ENCODE assay signal across 30 cellular contexts in genomic region chr5:161897033-161897432, GRCh38. TPM values are rescaled to one million over a fixed set of nuclear protein-coding genes. Genes with fewer than 3 reads are reported as not detected.
"Had no signal": no experiment of that assay in that cellular context is flagged by ENCODE, and none has a peak within 500 bp of the region (broad histone marks: within the 10 kb centered on the region; RNA-seq: fewer than 3 reads in every experiment).

No MANE protein-coding gene starts in this region.

- H3K36me3 Mint-ChIP-seq: stimulated activated effector memory CD8-positive, alpha-beta T cell treated with anti-CD3 and anti-CD28 coated beads, Interleukin-12 subunit alpha, Interleukin-12 subunit beta, amount 100 ng/mL, for 72 hours; stimulated activated memory B cell treated with anti-CD40 and anti-IgM and Interleukin-4, amounts not matched to agents 10 μg/mL and 1 μg/mL and 100 μg/mL, for 72 hours; stimulated activated naive B cell treated with anti-CD40 and anti-IgM and Interleukin-4, amounts not matched to agents 10 μg/mL and 1 μg/mL and 100 μg/mL, for 72 hours; type B pancreatic cell had no signal

- H3K4me3 Mint-ChIP-seq: stimulated activated effector memory CD8-positive, alpha-beta T cell treated with anti-CD3 and anti-CD28 coated beads, Interleukin-12 subunit alpha, Interleukin-12 subunit beta, amount 100 ng/mL, for 72 hours; stimulated activated memory B cell treated with anti-CD40 and anti-IgM and Interleukin-4, amounts not matched to agents 10 μg/mL and 1 μg/mL and 100 μg/mL, for 72 hours; stimulated activated naive B cell treated with anti-CD40 and anti-IgM and Interleukin-4, amounts not matched to agents 10 μg/mL and 1 μg/mL and 100 μg/mL, for 72 hours; stimulated activated naive CD8-positive, alpha-beta T cell treated with anti-CD3 and anti-CD28 coated beads, Interleukin-15, amount 100 ng/mL, for 72 hours; stimulated activated naive CD8-positive, alpha-beta T cell treated with anti-CD3 and anti-CD28 coated beads, Interleukin-15, Interleukin-2, amounts not matched to agents 100 ng/mL and 50 ng/mL, for 24 hours; type B pancreatic cell had no signal

- H3K27me3 ChIP-seq: stomach, suprapubic skin, testis, thyroid gland, tibial artery, tibial nerve, transverse colon, upper lobe of left lung, upper lobe of right lung, uterus, vagina had no signal

- H3K27ac Mint-ChIP-seq: stimulated activated effector memory CD8-positive, alpha-beta T cell treated with anti-CD3 and anti-CD28 coated beads, Interleukin-12 subunit alpha, Interleukin-12 subunit beta, amount 100 ng/mL, for 72 hours; stimulated activated memory B cell treated with anti-CD40 and anti-IgM and Interleukin-4, amounts not matched to agents 10 μg/mL and 1 μg/mL and 100 μg/mL, for 72 hours; stimulated activated naive B cell treated with anti-CD40 and anti-IgM and Interleukin-4, amounts not matched to agents 10 μg/mL and 1 μg/mL and 100 μg/mL, for 72 hours; stimulated activated naive CD8-positive, alpha-beta T cell treated with anti-CD3 and anti-CD28 coated beads, Interleukin-15, amount 100 ng/mL, for 72 hours; stimulated activated naive CD8-positive, alpha-beta T cell treated with anti-CD3 and anti-CD28 coated beads, Interleukin-15, Interleukin-2, amounts not matched to agents 100 ng/mL and 50 ng/mL, for 24 hours; type B pancreatic cell had no signal

- H3K4me1 ChIP-seq: stomach, suprapubic skin, testis, thyroid gland, tibial artery, tibial nerve, transverse colon, upper lobe of left lung, upper lobe of right lung, uterus, vagina had no signal

- H3K4me3 ChIP-seq: stomach, suprapubic skin, testis, thoracic aorta, thyroid gland, tibial artery, tibial nerve, transverse colon, upper lobe of left lung, upper lobe of right lung, uterus, vagina had no signal

- DNase-seq: stimulated activated CD4-positive, alpha-beta T cell treated with anti-CD3 and anti-CD28 coated beads, Interleukin-2, amount 100 ng/mL, for 48 hours; stimulated activated CD4-positive, alpha-beta T cell treated with anti-CD3 and anti-CD28 coated beads, Interleukin-4, amount 100 ng/mL, for 1 hour; stimulated activated CD4-positive, alpha-beta T cell treated with anti-CD3 and anti-CD28 coated beads, Interleukin-4, amount 100 ng/mL, for 24 hours; stimulated activated CD4-positive, alpha-beta T cell treated with anti-CD3 and anti-CD28 coated beads, Interleukin-4, amount 100 ng/mL, for 4 hours; stimulated activated CD8-positive, alpha-beta memory T cell treated with anti-CD3 and anti-CD28 coated beads, Interleukin-4, amount 100 ng/mL, for 48 hours; stimulated activated naive B cell treated with anti-CD40 and anti-IgM and Interleukin-4, amounts not matched to agents 10 μg/mL and 1 μg/mL and 100 μg/mL, for 72 hours; stimulated activated naive CD4-positive, alpha-beta T cell; stimulated activated naive CD4-positive, alpha-beta T cell treated with Interleukin-2 at 50 U/mL for 16 hours; stimulated activated naive CD8-positive, alpha-beta T cell treated with anti-CD3 and anti-CD28 coated beads, Interleukin-15, amount 100 ng/mL, for 72 hours; stimulated activated naive CD8-positive, alpha-beta T cell treated with anti-CD3 and anti-CD28 coated beads, Interleukin-15, Interleukin-2, amounts not matched to agents 100 U/mL and 50 U/mL, for 24 hours; stomach; substantia nigra; testis; thyroid gland; tibial artery; transverse colon; trophoblast cell; upper lobe of left lung; upper lobe of right lung; uterus had no signal

- H3K9me3 Mint-ChIP-seq: stimulated activated memory B cell treated with anti-CD40 and anti-IgM and Interleukin-4, amounts not matched to agents 10 μg/mL and 1 μg/mL and 100 μg/mL, for 72 hours; type B pancreatic cell had no signal

- H3K4me1 Mint-ChIP-seq: stimulated activated effector memory CD8-positive, alpha-beta T cell treated with anti-CD3 and anti-CD28 coated beads, Interleukin-12 subunit alpha, Interleukin-12 subunit beta, amount 100 ng/mL, for 72 hours; stimulated activated memory B cell treated with anti-CD40 and anti-IgM and Interleukin-4, amounts not matched to agents 10 μg/mL and 1 μg/mL and 100 μg/mL, for 72 hours; stimulated activated naive B cell treated with anti-CD40 and anti-IgM and Interleukin-4, amounts not matched to agents 10 μg/mL and 1 μg/mL and 100 μg/mL, for 72 hours; stimulated activated naive CD8-positive, alpha-beta T cell treated with anti-CD3 and anti-CD28 coated beads, Interleukin-15, amount 100 ng/mL, for 72 hours had no signal

- ATAC-seq: stimulated activated effector memory CD8-positive, alpha-beta T cell treated with anti-CD3 and anti-CD28 coated beads, Interleukin-12 subunit alpha, Interleukin-12 subunit beta, amount 100 ng/mL, for 72 hours; stimulated activated memory B cell treated with anti-CD40 and anti-IgM and Interleukin-4, amounts not matched to agents 10 μg/mL and 1 μg/mL and 100 μg/mL, for 72 hours; stimulated activated naive B cell treated with anti-CD40 and anti-IgM and Interleukin-4, amounts not matched to agents 10 μg/mL and 1 μg/mL and 100 μg/mL, for 72 hours; stimulated activated naive CD8-positive, alpha-beta T cell treated with anti-CD3 and anti-CD28 coated beads, Interleukin-15, amount 100 ng/mL, for 72 hours; stimulated activated naive CD8-positive, alpha-beta T cell treated with anti-CD3 and anti-CD28 coated beads, Interleukin-15, Interleukin-2, amounts not matched to agents 100 U/mL and 50 U/mL, for 24 hours; upper lobe of right lung had no signal

- H3K27ac ChIP-seq: stomach, suprapubic skin, testis, thoracic aorta, thyroid gland, tibial artery, tibial nerve, transverse colon, upper lobe of left lung, upper lobe of right lung, uterus, vagina had no signal

- H3K36me3 ChIP-seq: stomach, suprapubic skin, thoracic aorta, thyroid gland, tibial artery, tibial nerve, transverse colon, upper lobe of left lung, upper lobe of right lung, uterus, vagina had no signal

- H3K27me3 Mint-ChIP-seq: stimulated activated memory B cell treated with anti-CD40 and anti-IgM and Interleukin-4, amounts not matched to agents 10 μg/mL and 1 μg/mL and 100 μg/mL, for 72 hours; stimulated activated naive B cell treated with anti-CD40 and anti-IgM and Interleukin-4, amounts not matched to agents 10 μg/mL and 1 μg/mL and 100 μg/mL, for 72 hours; stimulated activated naive CD8-positive, alpha-beta T cell treated with anti-CD3 and anti-CD28 coated beads, Interleukin-15, amount 100 ng/mL, for 72 hours; stimulated activated naive CD8-positive, alpha-beta T cell treated with anti-CD3 and anti-CD28 coated beads, Interleukin-15, Interleukin-2, amounts not matched to agents 100 ng/mL and 50 ng/mL, for 24 hours; type B pancreatic cell had no signal

- H3K9me3 ChIP-seq: stomach, suprapubic skin, testis, thoracic aorta, thyroid gland, tibial artery, tibial nerve, transverse colon, upper lobe of left lung, upper lobe of right lung, uterus, vagina had no signal

RNA-seq across cellular contexts. Expression of gene GABRA1, which starts 49.1 kb away (rescaled TPM):
- total RNA-seq: subcutaneous adipose tissue, suprapubic skin, thoracic aorta, thyroid gland, tibial nerve, upper lobe of left lung, upper lobe of right lung, ureter, vagina had no signal
